11 cellular contexts compared by ENCODE assay signal in genomic region chr2:230870544-230871360, GRCh38. TPM values are rescaled to one million over a fixed set of nuclear protein-coding genes. Genes with fewer than 3 reads are reported as not detected.
A peak's percentile ranks its signal among the peaks of the same experiment; 100 is the strongest.
DNase-seq lines count a peak whose midpoint lies in the region; ATAC-seq and TF ChIP-seq lines count a peak whose summit lies in the region.
"Had no signal": no experiment of that assay in that cellular context is flagged by ENCODE, and none has a peak within 500 bp of the region (broad histone marks: within the 10 kb centered on the region; RNA-seq: fewer than 3 reads in every experiment).

No MANE protein-coding gene starts in this region.

- TF ChIP-seq EP300 in SK-N-SH (IDR thresholded peaks at IDR 0.05; ENCODE audit: borderline replicate concordance in 1 of 2, low read depth in 1 of 2, low read length in 1 of 2), result peak in 1 of 2 experiments; percentile 48; a peak in 2 of 4 replicates

- peak overlapping the region in 1 of 2 experiments; percentile 99; a peak in 2 of 4 replicates for H3K27ac ChIP-seq in SK-N-SH (ENCODE audit: low read depth in 2 of 2, low read length in 1 of 2)
- peak overlapping the region; percentile 95 for H3K27ac ChIP-seq in temporal lobe (ENCODE audit: low read depth, low read length)
- no peak overlapping the region for H3K27ac ChIP-seq in GM23248

- H3F3A ChIP-seq in SK-N-SH (replicated peaks; ENCODE audit: insufficient read depth) (peaks cover 9% of the 10 kb centered on the region), GM23248 (ENCODE audit: insufficient read depth) (0 out of 2 replicates have a peak, but pooled peaks cover 9% of the 10 kb centered on the region)

- CTCF ChIA-PET in SK-N-SH (lab: Yijun Ruan, JAX), result interaction anchor here (0.6 to 7.9 kb wide), 12 partner anchors 8 to 117 kb away, joined by 3 to 58 read pairs (median 5); no protein-coding TSS in a partner anchor

- H3K4me1 ChIP-seq in SK-N-SH (ENCODE audit: control insufficient read depth in 1 of 2, insufficient read depth in 2 of 2, low read depth in 1 of 2, low read length in 1 of 2) (peaks cover 40 to 77% of the 10 kb centered on the region in 2 experiments), GM23248 (ENCODE audit: insufficient read depth) (no peaks in the 10 kb centered on the region)

- no peaks in the 10 kb centered on the region for H3K9me2 ChIP-seq in SK-N-SH
- no peaks in the 10 kb centered on the region for H3K9me2 ChIP-seq in GM23248 (ENCODE audit: insufficient read depth)

- no peak for TF ChIP-seq RAD21 in SK-N-SH (IDR thresholded peaks at IDR 0.05; ENCODE audit: low read length)

- WGBS in SK-N-SH (ENCODE audit: low lambda C conversion rate), result 59% methylated on average over 18 of the region's 18 CpGs
- WGBS in GM23248 (ENCODE audit: low coverage in 1 of 2, low lambda C conversion rate in 2 of 2, missing lambda C conversion rate in 2 of 2), 2 experiments, result 81 to 85% methylated on average over 18 of the region's 18 CpGs

- POLR2A ChIA-PET in SK-N-SH (lab: Yijun Ruan, JAX), result interaction anchor here (0.6 to 0.8 kb wide), 2 partner anchors 15 to 116 kb away, joined by 3 read pairs; no protein-coding TSS in a partner anchor

- H3K27me3 ChIP-seq in SK-N-SH (ENCODE audit: insufficient read depth) (no peaks in the 10 kb centered on the region), GM23248 (replicated peaks; ENCODE audit: insufficient read depth) (no peaks in the 10 kb centered on the region)

- in situ Hi-C loops in GM23248 (cut with MboI), result no loop called here

- H3K4me3 ChIP-seq in SK-N-SH (ENCODE audit: low read depth in 2 of 2, low read length in 1 of 2) (no peak overlapping the region; a peak in 1 of 4 replicates), GM23248 (no peak overlapping the region)

- no peaks in the 10 kb centered on the region for H3K9me3 ChIP-seq in SK-N-SH
- no peaks in the 10 kb centered on the region for H3K9me3 ChIP-seq in GM23248 (ENCODE audit: low read depth)

- DNase-seq in SIG-M5 treated with dmso at 0.1 percent for 504 hours (lab: John Stamatoyannopoulos, UW; ENCODE audit: unreplicated experiment) (peak; percentile 55), SIG-M5 (lab: John Stamatoyannopoulos, UW) (no peak), SK-N-SH (peak; percentile 76), left kidney (ENCODE audit: low read depth, low spot score) (peak; percentile 96), D341Med (ENCODE audit: low spot score) (no peak), GM23248 (no peak)
- DNase-seq: activated CD4-positive, alpha-beta T cell treated with anti-CD3 and anti-CD28 coated beads for 36 hours; NCI-H187 treated with DMSO at 0.1 percent for 48 hours had no signal

- H3K79me2 ChIP-seq in SK-N-SH (ENCODE audit: insufficient read depth), result no peaks in the 10 kb centered on the region
- no peaks in the 10 kb centered on the region for H3K79me2 ChIP-seq in GM23248 (ENCODE audit: insufficient read depth)

- no peak for ATAC-seq in HG03469 (IDR thresholded peaks at IDR 0.05; ENCODE audit: unreplicated experiment)
- ATAC-seq: activated CD4-positive, alpha-beta T cell treated with anti-CD3 and anti-CD28 coated beads for 36 hours had no signal

- no peak for TF ChIP-seq CTCF in SK-N-SH (IDR thresholded peaks at IDR 0.05)

- H2AFZ ChIP-seq in SK-N-SH (ENCODE audit: low read depth) (no peak overlapping the region), GM23248 (no peak overlapping the region)

- peaks cover 0 to 8% of the 10 kb centered on the region in 2 experiments for H3K36me3 ChIP-seq in SK-N-SH (replicated peaks in 1 of 2; ENCODE audit: control insufficient read depth in 1 of 2, insufficient read depth in 2 of 2, low read length in 1 of 2)
- no peaks in the 10 kb centered on the region for H3K36me3 ChIP-seq in GM23248 (ENCODE audit: low read depth)

- H3K4me2 ChIP-seq in SK-N-SH (no peak overlapping the region; the same call in 1 of the 2 replicates), GM23248 (ENCODE audit: unreplicated experiment) (no peak overlapping the region)

- H3K9ac ChIP-seq in SK-N-SH (no peak overlapping the region), GM23248 (no peak overlapping the region)

- peaks cover 35% of the 10 kb centered on the region; the same call in 1 of the 2 replicates for H4K20me1 ChIP-seq in SK-N-SH (ENCODE audit: insufficient read depth)
- no peaks in the 10 kb centered on the region for H4K20me1 ChIP-seq in GM23248 (ENCODE audit: insufficient read depth)

TF ChIP-seq in SK-N-SH, 30 proteins besides CTCF, POLR2A, EP300 and RAD21:
- TF ChIP-seq FOXJ3 (CRISPR knock-in tag; IDR thresholded peaks at IDR 0.05) (peak; percentile 83; the same call in 1 of the 2 replicates), RCOR1 (IDR thresholded peaks at IDR 0.05; ENCODE audit: low read length) (0 out of 2 replicates have a peak, but pooled peaks have one; percentile 11), GATA2 (CRISPR knock-in tag; IDR thresholded peaks at IDR 0.05) (peak; percentile 92), MXI1 (IDR thresholded peaks at IDR 0.05; ENCODE audit: low read depth, low read length) (peak; percentile 60), CHD2 (IDR thresholded peaks at IDR 0.05; ENCODE audit: low read length, partially characterized antibody) (peak; percentile 44), MEF2A (IDR thresholded peaks at IDR 0.05; ENCODE audit: borderline replicate concordance, low read depth) (no peak), RFX5 (IDR thresholded peaks at IDR 0.05; ENCODE audit: low read length) (no peak; the same call in 1 of the 2 replicates)

RNA-seq across cellular contexts. Expression of gene ITM2C, which starts 6.0 kb away (rescaled TPM):
- polyA plus RNA-seq in SK-N-SH (2012; rRNA removed), result 288 and 290 TPM in 2 replicates
- 120 and 202 TPM in 2 replicates for polyA plus RNA-seq in SK-N-SH (2012; cell fraction: cytosol; rRNA removed)
- polyA plus RNA-seq in SK-N-SH (2012; cell fraction: nucleus; rRNA removed), result 97.8 and 154 TPM in 2 replicates
- 116 TPM for total RNA-seq in temporal lobe
- total RNA-seq in GM23248 (2014; rRNA removed; shearing (Covaris generic)), result 35.0 and 38.9 TPM in 2 replicates
- polyA plus RNA-seq in GM23248 (2016; fragmentation: Nextera tagmentation; extraction: Ambion mirVana), result 47.3 and 51.2 TPM in 2 replicates

RNA-seq across cellular contexts. Expression of gene GPR55, which starts 54.3 kb away (rescaled TPM):
- polyA plus RNA-seq in SK-N-SH (2012; rRNA removed), result not detected in 2 replicates
- not detected in 2 replicates for polyA plus RNA-seq in SK-N-SH (2012; cell fraction: cytosol; rRNA removed)
- polyA plus RNA-seq in SK-N-SH (2012; cell fraction: nucleus; rRNA removed), result 0.02 and 0.04 TPM in 2 replicates
- total RNA-seq in temporal lobe, result not detected
- not detected in 2 replicates for total RNA-seq in GM23248 (2014; rRNA removed; shearing (Covaris generic))
- 0.20 TPM in 1 of 2 replicates, not detected in the other for polyA plus RNA-seq in GM23248 (2016; fragmentation: Nextera tagmentation; extraction: Ambion mirVana)
- total RNA-seq: kidney epithelial cell had no signal

Comparison
In these comparisons a context has a peak if more than half of its experiments do, and no peak if none do; other contexts are left out.
1. DNase-seq: peak in SIG-M5 treated with dmso at 0.1 percent for 504 hours (single experiment), SK-N-SH (single experiment) and left kidney (single experiment); none in SIG-M5 (single experiment), D341Med (single experiment) and GM23248 (single experiment).